Comparison of ENCODE assay signal across 14 cellular contexts in the genomic region with DNA sequence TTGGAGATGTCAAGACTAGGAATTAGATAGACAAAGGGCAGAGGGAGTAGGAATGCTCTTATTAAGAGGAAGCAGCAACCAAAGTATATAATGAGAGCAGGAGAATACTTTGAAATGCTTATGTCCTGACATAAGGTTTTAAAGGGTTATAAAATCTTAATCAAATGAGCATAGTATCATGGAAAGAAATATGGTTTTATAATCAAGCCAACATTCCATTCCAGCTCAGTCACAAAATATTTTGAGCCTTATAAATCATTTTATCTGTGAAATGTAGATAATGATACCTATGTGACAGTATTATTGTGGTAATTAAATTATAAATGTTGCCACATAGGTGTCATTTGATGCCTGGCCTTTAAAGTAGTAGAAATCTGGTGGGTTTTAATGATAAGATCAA. TPM values are rescaled to one million over a fixed set of nuclear protein-coding genes. Genes with fewer than 3 reads are reported as not detected.
"Had no signal": no experiment of that assay in that cellular context is flagged by ENCODE, and none has a peak within 500 bp of the region (broad histone marks: within the 10 kb centered on the region; RNA-seq: fewer than 3 reads in every experiment).

No MANE protein-coding gene starts in this region.

- H3K4me1 ChIP-seq: gastroesophageal sphincter, vagina had no signal

- ATAC-seq: activated CD8-positive, alpha-beta memory T cell treated with anti-CD3 and anti-CD28 coated beads, Interleukin-2, amount 10 ng/mL, durations not matched to agents 7 days and 5 days; activated naive CD4-positive, alpha-beta T cell treated with anti-CD3 and anti-CD28 coated beads, Interleukin-2, amount 50 U/mL, for 72 hours; gastroesophageal sphincter had no signal

- H3K9me3 ChIP-seq: gastroesophageal sphincter, ovary, vagina had no signal

- H3K9me3 Mint-ChIP-seq: activated naive CD4-positive, alpha-beta T cell treated with anti-CD3 and anti-CD28 coated beads, Interleukin-2, amount 50 U/mL, for 72 hours; activated T-cell treated with anti-CD3 and anti-CD28 coated beads, Interleukin-2, amount 50 U/mL, for 24 hours; memory B cell; nephron progenitor cell had no signal

- DNase-seq: activated CD4-positive, alpha-beta T cell treated with anti-CD3 and anti-CD28 coated beads, Interleukin-2, amount 50 U/mL, for 1 hour; activated CD8-positive, alpha-beta memory T cell treated with anti-CD3 and anti-CD28 coated beads, Interleukin-2, amount 10 ng/mL, durations not matched to agents 7 days and 5 days; activated effector memory CD4-positive, alpha-beta T cell treated with anti-CD3 and anti-CD28 coated beads, Interleukin-2, amount 50 U/mL, for 16 hours; activated T-cell treated with anti-CD3 and anti-CD28 coated beads, Interleukin-2, amount 50 U/mL, for 24 hours; amygdala; nephron progenitor cell; ovary; T-helper 2 cell had no signal

- H3K4me1 Mint-ChIP-seq: activated CD8-positive, alpha-beta memory T cell treated with anti-CD3 and anti-CD28 coated beads, Interleukin-2, amount 10 ng/mL, durations not matched to agents 7 days and 5 days; memory B cell had no signal

- H3K27ac ChIP-seq: gastroesophageal sphincter, ovary, vagina had no signal

- H3K27me3 Mint-ChIP-seq: activated CD8-positive, alpha-beta memory T cell treated with anti-CD3 and anti-CD28 coated beads, Interleukin-2, amount 10 ng/mL, durations not matched to agents 7 days and 5 days; activated T-cell treated with anti-CD3 and anti-CD28 coated beads, Interleukin-2, amount 50 U/mL, for 24 hours had no signal

- H3K36me3 Mint-ChIP-seq: activated CD8-positive, alpha-beta memory T cell treated with anti-CD3 and anti-CD28 coated beads, Interleukin-2, amount 10 ng/mL, durations not matched to agents 7 days and 5 days; activated naive CD4-positive, alpha-beta T cell treated with anti-CD3 and anti-CD28 coated beads, Interleukin-2, amount 50 U/mL, for 72 hours; memory B cell had no signal

- H3K27ac Mint-ChIP-seq: activated CD8-positive, alpha-beta memory T cell treated with anti-CD3 and anti-CD28 coated beads, Interleukin-2, amount 10 ng/mL, durations not matched to agents 7 days and 5 days; activated naive CD4-positive, alpha-beta T cell treated with anti-CD3 and anti-CD28 coated beads, Interleukin-2, amount 50 U/mL, for 72 hours; activated T-cell treated with anti-CD3 and anti-CD28 coated beads, Interleukin-2, amount 50 U/mL, for 24 hours; memory B cell; nephron progenitor cell had no signal

- H3K4me3 ChIP-seq: gastroesophageal sphincter, ovary, skin epidermis, vagina had no signal

- FAIRE-seq: TTC549 had no signal

- H3K4me3 Mint-ChIP-seq: activated CD8-positive, alpha-beta memory T cell treated with anti-CD3 and anti-CD28 coated beads, Interleukin-2, amount 10 ng/mL, durations not matched to agents 7 days and 5 days; activated T-cell treated with anti-CD3 and anti-CD28 coated beads, Interleukin-2, amount 50 U/mL, for 24 hours; memory B cell; nephron progenitor cell had no signal

- H3K36me3 ChIP-seq: gastroesophageal sphincter, ovary, vagina had no signal

- H3K27me3 ChIP-seq: gastroesophageal sphincter, ovary, vagina had no signal

RNA-seq across cellular contexts. Expression of a gene that starts 17.6 kb away (rescaled TPM):
- total RNA-seq: activated CD8-positive, alpha-beta memory T cell treated with anti-CD3 and anti-CD28 coated beads, Interleukin-2, amount 10 ng/mL, durations not matched to agents 7 days and 5 days; activated naive CD4-positive, alpha-beta T cell treated with anti-CD3 and anti-CD28 coated beads, Interleukin-2, amount 50 U/mL, for 72 hours had no signal

RNA-seq across cellular contexts. Expression of a gene that starts 39.8 kb away (rescaled TPM):
- total RNA-seq: activated CD8-positive, alpha-beta memory T cell treated with anti-CD3 and anti-CD28 coated beads, Interleukin-2, amount 10 ng/mL, durations not matched to agents 7 days and 5 days; activated naive CD4-positive, alpha-beta T cell treated with anti-CD3 and anti-CD28 coated beads, Interleukin-2, amount 50 U/mL, for 72 hours had no signal
